In genomic region chr4:74768857-74769525, GRCh38 we compare ENCODE assay signal across 1 cellular context.
A peak's percentile ranks its signal among the peaks of the same experiment; 100 is the strongest.
TF ChIP-seq lines count a peak whose summit lies in the region.

No MANE protein-coding gene starts in this region.

TF ChIP-seq in K562, 482 proteins besides CTCF, POLR2A, EP300 and RAD21 (continued from another document):
- TF ChIP-seq ZBTB40 (IDR thresholded peaks at IDR 0.05), result 0 out of 2 replicates have a peak, but pooled peaks have one; percentile 36
- no peak for TF ChIP-seq ZBTB40 (CRISPR knock-in tag; IDR thresholded peaks at IDR 0.05)
